ENCODE assay signal across 1 cellular context in the genomic region with DNA sequence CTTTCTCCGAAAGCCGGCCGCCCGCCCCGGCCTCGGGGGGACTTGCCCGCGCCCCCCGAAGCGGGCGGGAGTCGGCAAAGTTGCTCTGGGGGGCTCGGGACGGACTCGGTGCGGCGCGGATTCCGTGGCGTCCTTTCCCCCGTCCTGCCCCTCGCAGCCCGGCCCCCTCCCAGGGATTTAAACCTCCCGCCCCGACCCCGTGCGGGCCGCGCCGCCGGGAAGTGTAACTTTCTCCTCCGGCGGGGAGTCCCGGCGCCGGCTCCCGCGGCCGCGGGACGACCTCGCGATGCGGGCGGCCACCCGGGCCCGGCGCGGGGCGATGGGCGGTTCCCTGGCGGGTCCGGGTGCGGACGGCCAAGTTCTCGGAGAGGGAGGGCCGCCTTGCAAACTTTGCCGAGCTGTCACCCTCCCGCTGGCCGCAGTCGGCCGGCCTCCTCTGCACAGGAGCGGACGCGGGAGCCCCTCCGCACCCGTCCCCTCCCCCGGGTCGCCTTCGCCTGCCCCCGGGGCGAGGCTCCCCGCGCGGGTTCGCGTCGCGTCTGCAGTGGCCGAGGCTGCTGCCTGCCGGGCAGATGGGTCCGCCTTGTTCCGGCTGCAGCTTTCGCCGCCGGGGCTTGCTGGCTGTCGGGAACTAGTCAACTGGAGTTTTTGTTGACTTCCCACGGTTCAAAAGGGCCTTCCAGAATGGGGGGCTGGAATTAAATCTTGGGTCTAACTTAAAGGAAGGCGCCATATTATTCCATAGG.
A peak's percentile ranks its signal among the peaks of the same experiment; 100 is the strongest.
TF ChIP-seq lines count a peak whose summit lies in the region.

No MANE protein-coding gene starts in this region.

TF ChIP-seq in H1, 55 proteins besides CTCF, POLR2A, EP300 and RAD21:
- TF ChIP-seq CHD7 (IDR thresholded peaks at IDR 0.05; ENCODE audit: insufficient replicate concordance, low read length) (no peak), HDAC2 (IDR thresholded peaks at IDR 0.05; ENCODE audit: borderline replicate concordance in 1 of 2, low read depth in 2 of 2, low read length in 2 of 2) (peak in 1 of 2 experiments; percentile 62; a peak in 1 of 4 replicates), CBX5 (IDR thresholded peaks at IDR 0.05; ENCODE audit: low read depth, low read length) (no peak), PHF8 (conservative IDR thresholded peaks at IDR 0.05; ENCODE audit: low read depth, low read length) (peak; percentile 45; the same call in 1 of the 2 replicates), KDM5A (IDR thresholded peaks at IDR 0.05; ENCODE audit: low read length) (no peak), KDM4A (IDR thresholded peaks at IDR 0.05; ENCODE audit: low read depth, low read length, severe bottlenecking) (peak; percentile 17), JUND (IDR thresholded peaks at IDR 0.05; ENCODE audit: low read length) (no peak), CBX8 (IDR thresholded peaks at IDR 0.05; ENCODE audit: borderline replicate concordance, low read depth, low read length) (no peak), SIX5 (IDR thresholded peaks at IDR 0.05; ENCODE audit: low read depth, low read length) (no peak), TBP (IDR thresholded peaks at IDR 0.05; ENCODE audit: low read depth, low read length) (no peak), ASH2L (IDR thresholded peaks at IDR 0.05; ENCODE audit: low read length) (peak; percentile 41), SIN3A (conservative IDR thresholded peaks at IDR 0.05 in 1 of 2, IDR thresholded peaks at IDR 0.05 in 1 of 2; ENCODE audit: low read depth in 1 of 2, low read length in 2 of 2) (0 out of 4 replicates have a peak, but pooled peaks of 1 of the 2 experiments have one; percentile 37), FOSL1 (IDR thresholded peaks at IDR 0.05; ENCODE audit: insufficient read depth, low read depth, low read length) (no peak), SRF (IDR thresholded peaks at IDR 0.05; ENCODE audit: low read depth, low read length) (no peak), SP1 (IDR thresholded peaks at IDR 0.05; ENCODE audit: low read depth, low read length) (no peak), EGR1 (IDR thresholded peaks at IDR 0.05; ENCODE audit: borderline replicate concordance, low read depth, low read length) (no peak), JUN (IDR thresholded peaks at IDR 0.05; ENCODE audit: low read depth, low read length) (no peak), TAF7 (optimal IDR thresholded peaks at IDR 0.05; ENCODE audit: borderline replicate concordance, low read depth, low read length) (no peak), CEBPB (IDR thresholded peaks at IDR 0.05; ENCODE audit: low read depth, low read length) (no peak)
- TF ChIP-seq, protein P1, sequence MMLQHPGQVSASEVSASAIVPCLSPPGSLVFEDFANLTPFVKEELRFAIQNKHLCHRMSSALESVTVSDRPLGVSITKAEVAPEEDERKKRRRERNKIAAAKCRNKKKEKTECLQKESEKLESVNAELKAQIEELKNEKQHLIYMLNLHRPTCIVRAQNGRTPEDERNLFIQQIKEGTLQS (IDR thresholded peaks at IDR 0.05; ENCODE audit: insufficient read depth, low read depth, low read length): no peak
- TF ChIP-seq, protein P2, sequence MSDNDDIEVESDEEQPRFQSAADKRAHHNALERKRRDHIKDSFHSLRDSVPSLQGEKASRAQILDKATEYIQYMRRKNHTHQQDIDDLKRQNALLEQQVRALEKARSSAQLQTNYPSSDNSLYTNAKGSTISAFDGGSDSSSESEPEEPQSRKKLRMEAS (IDR thresholded peaks at IDR 0.05): peak; percentile 6; the same call in 1 of the 2 replicates
TF ChIP-seq in H1: peak in this region for 6.
